Comparison of ENCODE assay signal across 9 cellular contexts in genomic region chr3:53196575-53197407, GRCh38. TPM values are rescaled to one million over a fixed set of nuclear protein-coding genes. Genes with fewer than 3 reads are reported as not detected.
DNase-seq lines count a peak whose midpoint lies in the region; ATAC-seq, FAIRE-seq and TF ChIP-seq lines count a peak whose summit lies in the region.
"Had no signal": no experiment of that assay in that cellular context is flagged by ENCODE, and none has a peak within 500 bp of the region (broad histone marks: within the 10 kb centered on the region; RNA-seq: fewer than 3 reads in every experiment).

No MANE protein-coding gene starts in this region.

- POLR2A ChIA-PET in AG04449 (lab: Yijun Ruan, JAX): no interaction called here

- H3K27me3 Mint-ChIP-seq in glutamatergic neuron (ENCODE audit: unreplicated experiment): peaks cover 3% of the 10 kb centered on the region

- TF ChIP-seq CTCF in AG04449 (IDR thresholded peaks at IDR 0.05; ENCODE audit: insufficient read depth, low read length, missing control alignments) (peak; percentile 5), GM20000 (IDR thresholded peaks at IDR 0.05; ENCODE audit: extremely low read depth, missing control alignments) (peak; percentile 51), bronchial epithelial cell (IDR thresholded peaks at IDR 0.05; ENCODE audit: insufficient read depth, low read length, severe bottlenecking) (no peak), glutamatergic neuron (IDR thresholded peaks at IDR 0.05; ENCODE audit: partially characterized antibody, unreplicated experiment) (no peak)

- H3K4me3 ChIP-seq in AG04449 (ENCODE audit: low read depth, low read length) (no peak overlapping the region), bronchial epithelial cell (ENCODE audit: low read depth, low read length) (no peak overlapping the region)

- H3K36me3 Mint-ChIP-seq in glutamatergic neuron (ENCODE audit: unreplicated experiment): no peaks in the 10 kb centered on the region

- no peak for DNase-seq in AG04449 (ENCODE audit: low read depth, low spot score)
- peak; percentile 66 for DNase-seq in GM20000 (ENCODE audit: low spot score)
- peak; percentile 22 for DNase-seq in RKO (ENCODE audit: low spot score)
- peak; percentile 54 for DNase-seq in bronchial epithelial cell (ENCODE audit: low read depth)
- peak; percentile 28 to 51 for DNase-seq in stimulated activated CD4-positive, alpha-beta T cell treated with anti-CD3 and anti-CD28 coated beads, Interleukin-15, amount 100 ng/mL, for 48 hours (ENCODE audit: low read depth in 2 of 2)
- DNase-seq in NCI-H446 treated with DMSO at 0.1 percent for 48 hours (lab: John Stamatoyannopoulos, UW): no peak
- DNase-seq in glutamatergic neuron: no peak
- DNase-seq in sciatic nerve (ENCODE audit: low spot score): no peak

- H3K36me3 ChIP-seq in bronchial epithelial cell (ENCODE audit: control insufficient read depth, insufficient read depth, low read length): peaks cover 5% of the 10 kb centered on the region

- intact Hi-C loops in sciatic nerve (cut with DNase I): loop anchor here (5.0 kb wide), 1 partner anchor 84 kb away; no protein-coding TSS in a partner anchor

- H3K4me3 Mint-ChIP-seq in glutamatergic neuron (ENCODE audit: unreplicated experiment): no peak overlapping the region

- H3K27me3 ChIP-seq in bronchial epithelial cell (ENCODE audit: control insufficient read depth, insufficient read depth, low read length): no peaks in the 10 kb centered on the region
- H3K27me3 ChIP-seq: dorsolateral prefrontal cortex had no signal

- H3K27ac Mint-ChIP-seq in glutamatergic neuron (ENCODE audit: unreplicated experiment): no peak overlapping the region

- ATAC-seq in sciatic nerve: no peak

- no peaks in the 10 kb centered on the region for H3K4me1 Mint-ChIP-seq in glutamatergic neuron (ENCODE audit: low read depth, unreplicated experiment)

- no peak for FAIRE-seq in bronchial epithelial cell (lab: Jason Lieb, UNC)

- CTCF ChIA-PET in AG04449 (lab: Yijun Ruan, JAX): interaction anchor here (0.7 to 8.8 kb wide), 47 partner anchors 8 to 348 kb away, joined by 3 to 245 read pairs (median 4); partner anchors contain the start of genes DCP1A and PRKCD

- peaks cover 2% of the 10 kb centered on the region for H3K9me3 Mint-ChIP-seq in glutamatergic neuron (ENCODE audit: unreplicated experiment)

RNA-seq across cellular contexts. Expression of gene PRKCD, which starts 35.8 kb away (rescaled TPM):
- total RNA-seq in bronchial epithelial cell (3.9 and 5.5 TPM in 2 replicates), glutamatergic neuron (ENCODE audit: unreplicated experiment) (5.4 TPM), sciatic nerve (30.3 TPM)

RNA-seq across cellular contexts. Expression of gene TKT, which starts 59.0 kb away (rescaled TPM):
- 174 and 341 TPM in 2 replicates for total RNA-seq in bronchial epithelial cell
- total RNA-seq in glutamatergic neuron (ENCODE audit: unreplicated experiment): 265 TPM
- 219 TPM for total RNA-seq in sciatic nerve

Comparison
In these comparisons a context has a peak if more than half of its experiments do, and no peak if none do; other contexts are left out.
1. DNase-seq: peak in GM20000 (single experiment), RKO (single experiment), bronchial epithelial cell (single experiment) and stimulated activated CD4-positive, alpha-beta T cell treated with anti-CD3 and anti-CD28 coated beads, Interleukin-15, amount 100 ng/mL, for 48 hours (2 of 2); none in AG04449 (single experiment), NCI-H446 treated with DMSO at 0.1 percent for 48 hours (single experiment), glutamatergic neuron (single experiment) and sciatic nerve (single experiment).
2. CTCF ChIP-seq: peak in AG04449 (single experiment) and GM20000 (single experiment); none in bronchial epithelial cell (single experiment) and glutamatergic neuron (single experiment).